ENCODE assay signal across 26 cellular contexts in genomic region chr6:282867-283416, GRCh38. TPM values are rescaled to one million over a fixed set of nuclear protein-coding genes. Genes with fewer than 3 reads are reported as not detected.
DNase-seq lines count a peak whose midpoint lies in the region; ATAC-seq, FAIRE-seq and TF ChIP-seq lines count a peak whose summit lies in the region.
"Had no signal": no experiment of that assay in that cellular context is flagged by ENCODE, and none has a peak within 500 bp of the region (broad histone marks: within the 10 kb centered on the region; RNA-seq: fewer than 3 reads in every experiment).

No MANE protein-coding gene starts in this region.

- 93 to 95% methylated on average over 14 of the region's 14 CpGs for WGBS in lung, 2 donors

- peaks cover 18% of the 10 kb centered on the region for H3K36me3 Mint-ChIP-seq in stimulated activated memory B cell treated with anti-CD40 and anti-IgM and Interleukin-4, amounts not matched to agents 10 μg/mL and 1 μg/mL and 100 μg/mL, for 72 hours

- in situ Hi-C loops in GM13976 (cut with MboI; ENCODE audit: low sequenced_read_pairs, unreplicated experiment) = no loop called here

- DNase-seq in activated CD4-positive, CD25-positive, alpha-beta regulatory T cell treated with anti-CD3 and anti-CD28 coated beads, Interleukin-2, amount 50 U/mL, for 72 hours = peak; percentile 26
- DNase-seq in GM13976 (ENCODE audit: low spot score) (peak; percentile 22), lung (ENCODE audit: low spot score) (peak; percentile 25), NCI-H2227 treated with DMSO at 0.1 percent for 48 hours (lab: John Stamatoyannopoulos, UW) (no peak), GM19239 (ENCODE audit: insufficient read length, low spot score) (no peak)
- DNase-seq: 8988T; ACHN; DMS153; DND-41; HCEC 1CT; KBM-7; MV-4-11; NCI-H1105; NCI-H1436 treated with DMSO at 0.1 percent for 48 hours; NCI-H1930; NCI-H2107; NCI-H446 treated with DMSO at 0.1 percent for 48 hours; NCI-H526; NCI-H82; NK-92 treated with Interleukin-12 subunit alpha and Interleukin-12 subunit beta, amount 100 ng/mL, for 24 hours; PC-9 had no signal

- TF ChIP-seq CTCF in GM13976 (IDR thresholded peaks at IDR 0.05; ENCODE audit: borderline replicate concordance, control extremely low read depth, extremely low read depth, insufficient read depth, missing control alignments) = no peak
- TF ChIP-seq CTCF in lung (IDR thresholded peaks at IDR 0.05; ENCODE audit: control extremely low read depth, extremely low read depth) = no peak

- no peaks in the 10 kb centered on the region for H3K4me1 ChIP-seq in lung (ENCODE audit: control insufficient read depth in 2 of 2, insufficient read depth in 2 of 2, low read length in 2 of 2)
- H3K4me1 ChIP-seq: SJSA1 had no signal

- no peaks in the 10 kb centered on the region for H3K27me3 Mint-ChIP-seq in stimulated activated memory B cell treated with anti-CD40 and anti-IgM and Interleukin-4, amounts not matched to agents 10 μg/mL and 1 μg/mL and 100 μg/mL, for 72 hours

- no peak overlapping the region for H3K27ac ChIP-seq in lung (ENCODE audit: low read depth in 1 of 2, low read length in 1 of 2)
- H3K27ac ChIP-seq: PC-9, SJSA1 had no signal

- no peak for FAIRE-seq in GM19239 (lab: Jason Lieb, UNC)
- FAIRE-seq: H1 had no signal

- H3K4me3 Mint-ChIP-seq in stimulated activated memory B cell treated with anti-CD40 and anti-IgM and Interleukin-4, amounts not matched to agents 10 μg/mL and 1 μg/mL and 100 μg/mL, for 72 hours = no peak overlapping the region

- no peaks in the 10 kb centered on the region for H3K9me3 Mint-ChIP-seq in stimulated activated memory B cell treated with anti-CD40 and anti-IgM and Interleukin-4, amounts not matched to agents 10 μg/mL and 1 μg/mL and 100 μg/mL, for 72 hours

- peak overlapping the region; percentile 10 for H3K27ac Mint-ChIP-seq in stimulated activated memory B cell treated with anti-CD40 and anti-IgM and Interleukin-4, amounts not matched to agents 10 μg/mL and 1 μg/mL and 100 μg/mL, for 72 hours

- H3K4me1 Mint-ChIP-seq in stimulated activated memory B cell treated with anti-CD40 and anti-IgM and Interleukin-4, amounts not matched to agents 10 μg/mL and 1 μg/mL and 100 μg/mL, for 72 hours = peaks cover 22% of the 10 kb centered on the region

- no peaks in the 10 kb centered on the region for H3K27me3 ChIP-seq in lung (ENCODE audit: control insufficient read depth, insufficient read depth)

- ATAC-seq in activated CD4-positive, CD25-positive, alpha-beta regulatory T cell treated with anti-CD3 and anti-CD28 coated beads, Interleukin-2, amount 50 U/mL, for 24 hours = no peak
- no peak for ATAC-seq in lung (ENCODE audit: insufficient read depth, low FRiP score)
- ATAC-seq in stimulated activated memory B cell treated with anti-CD40 and anti-IgM and Interleukin-4, amounts not matched to agents 10 μg/mL and 1 μg/mL and 100 μg/mL, for 72 hours = no peak
- ATAC-seq: Right ventricle myocardium inferior had no signal

- no peaks in the 10 kb centered on the region for H3K36me3 ChIP-seq in lung (ENCODE audit: control insufficient read depth in 2 of 2, insufficient read depth in 2 of 2, low read length in 2 of 2)
- H3K36me3 ChIP-seq: SJSA1 had no signal

- peaks cover 0 to 9% of the 10 kb centered on the region in 2 donors for H3K9me3 ChIP-seq in lung (ENCODE audit: control insufficient read depth in 2 of 2, insufficient read depth in 1 of 2, low read length in 1 of 2)
- H3K9me3 ChIP-seq: SJSA1 had no signal

- H3K4me3 ChIP-seq in lung = no peak overlapping the region
- H3K4me3 ChIP-seq: PC-9, SJSA1 had no signal

RNA-seq across cellular contexts. Expression of gene DUSP22, which starts 9.3 kb away (rescaled TPM):
- 10 to 100 TPM; 38.9 to 51.1 TPM for total RNA-seq in lung
- polyA plus RNA-seq in lung = 10 to 100 TPM; 39.1 to 48.5 TPM

Comparison
In these comparisons a context has a peak if more than half of its experiments do, and no peak if none do; other contexts are left out.
1. DNase-seq: peak in activated CD4-positive, CD25-positive, alpha-beta regulatory T cell treated with anti-CD3 and anti-CD28 coated beads, Interleukin-2, amount 50 U/mL, for 72 hours (single experiment), GM13976 (single experiment) and lung (single experiment); none in NCI-H2227 treated with DMSO at 0.1 percent for 48 hours (single experiment) and GM19239 (single experiment).